ENCODE assay signal across 18 cellular contexts in genomic region chr14:61636291-61636690, GRCh38.
"Had no signal": no experiment of that assay in that cellular context is flagged by ENCODE, and none has a peak within 500 bp of the region (broad histone marks: within the 10 kb centered on the region; RNA-seq: fewer than 3 reads in every experiment).

No MANE protein-coding gene starts in this region.

- H3K36me3 Mint-ChIP-seq: mesothelial cell of epicardium had no signal

- ATAC-seq: gastroesophageal sphincter, heart left ventricle, left lobe of liver had no signal

- DNase-seq: activated T-cell treated with anti-CD3 and anti-CD28 coated beads for 4 hours; cortex of kidney; effector CD8-positive, alpha-beta T cell; heart left ventricle; kidney; retina; SJCRH30; stimulated activated CD4-positive, alpha-beta T cell treated with anti-CD3 and anti-CD28 coated beads, Interleukin-2, amount 100 ng/mL, for 24 hours; T1000; upper lobe of left lung had no signal

- H3K36me3 ChIP-seq: breast epithelium, esophagus muscularis mucosa, gastroesophageal sphincter, heart left ventricle, SJCRH30, thoracic aorta, upper lobe of left lung had no signal

- H3K9me3 ChIP-seq: breast epithelium, esophagus muscularis mucosa, gastroesophageal sphincter, heart left ventricle, SJCRH30, thoracic aorta, upper lobe of left lung had no signal

- H3K27ac Mint-ChIP-seq: mesothelial cell of epicardium had no signal

- FAIRE-seq: astrocyte, kidney had no signal

- H3K27ac ChIP-seq: breast epithelium, esophagus muscularis mucosa, gastroesophageal sphincter, SJCRH30, thoracic aorta, upper lobe of left lung had no signal

- H3K4me1 ChIP-seq: breast epithelium, upper lobe of left lung had no signal

- H3K4me3 ChIP-seq: breast epithelium, esophagus muscularis mucosa, gastroesophageal sphincter, heart left ventricle, lung, SJCRH30, thoracic aorta, upper lobe of left lung had no signal

- H3K4me3 Mint-ChIP-seq: mesothelial cell of epicardium had no signal

- H3K27me3 ChIP-seq: breast epithelium, esophagus muscularis mucosa, gastroesophageal sphincter, heart left ventricle, SJCRH30, upper lobe of left lung had no signal
